Comparison of ENCODE assay signal across 1 cellular context in the genomic region with DNA sequence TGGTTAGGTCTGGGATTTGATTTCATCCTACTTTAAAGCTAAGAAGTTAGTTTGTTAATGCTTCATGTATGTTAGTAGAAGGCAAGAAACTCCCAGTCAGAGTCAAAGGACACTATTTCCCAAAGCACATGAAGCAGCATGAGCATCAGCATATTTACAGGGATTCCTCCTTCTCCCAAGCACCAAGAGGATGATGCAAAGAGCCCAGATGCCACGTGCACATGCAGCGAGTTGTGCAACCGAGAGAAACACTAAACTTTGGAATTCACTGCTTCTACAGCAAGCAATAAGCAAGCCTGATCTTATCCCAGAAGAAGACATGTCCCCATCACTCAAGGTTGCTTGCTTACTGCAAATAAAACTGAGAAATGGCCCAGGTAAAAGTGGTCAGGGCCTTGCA.
A peak's percentile ranks its signal among the peaks of the same experiment; 100 is the strongest.
TF ChIP-seq lines count a peak whose summit lies in the region.

No MANE protein-coding gene starts in this region.

TF ChIP-seq in HepG2, 621 proteins besides CTCF, POLR2A, EP300 and RAD21 (continued from another document):
- TF ChIP-seq AHDC1 (CRISPR knock-in tag; IDR thresholded peaks at IDR 0.05; ENCODE audit: borderline replicate concordance) = no peak
- TF ChIP-seq CEBPG (CRISPR knock-in tag; IDR thresholded peaks at IDR 0.05) = peak; percentile 56
- TF ChIP-seq, protein P1, sequence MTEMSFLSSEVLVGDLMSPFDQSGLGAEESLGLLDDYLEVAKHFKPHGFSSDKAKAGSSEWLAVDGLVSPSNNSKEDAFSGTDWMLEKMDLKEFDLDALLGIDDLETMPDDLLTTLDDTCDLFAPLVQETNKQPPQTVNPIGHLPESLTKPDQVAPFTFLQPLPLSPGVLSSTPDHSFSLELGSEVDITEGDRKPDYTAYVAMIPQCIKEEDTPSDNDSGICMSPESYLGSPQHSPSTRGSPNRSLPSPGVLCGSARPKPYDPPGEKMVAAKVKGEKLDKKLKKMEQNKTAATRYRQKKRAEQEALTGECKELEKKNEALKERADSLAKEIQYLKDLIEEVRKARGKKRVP (CRISPR knock-in tag; IDR thresholded peaks at IDR 0.05) = 0 out of 4 replicates have a peak, but pooled peaks of 1 of the 2 experiments have one; percentile 39
